Comparison of ENCODE assay signal across 10 cellular contexts in the genomic region with DNA sequence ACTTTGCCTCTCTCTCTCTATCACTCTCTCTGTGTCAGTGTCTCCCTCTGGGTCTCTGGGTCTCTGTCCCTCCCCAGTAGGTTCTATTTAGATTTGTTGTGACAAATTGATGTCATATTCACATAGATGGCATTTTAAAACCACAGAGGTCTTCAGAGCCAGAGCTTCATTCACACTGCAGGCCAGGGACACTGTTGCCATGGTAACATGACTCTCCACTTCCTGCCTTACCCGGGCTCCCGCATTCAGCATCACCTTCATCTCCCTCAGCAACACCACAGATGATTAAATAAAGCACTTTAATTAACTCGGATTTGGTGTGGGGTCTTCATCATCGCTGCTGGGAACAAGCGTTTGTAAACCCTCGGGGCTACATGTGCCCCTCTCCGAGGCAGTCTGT.
DNase-seq lines count a peak whose midpoint lies in the region; ATAC-seq and TF ChIP-seq lines count a peak whose summit lies in the region.
"Had no signal": no experiment of that assay in that cellular context is flagged by ENCODE, and none has a peak within 500 bp of the region (broad histone marks: within the 10 kb centered on the region; RNA-seq: fewer than 3 reads in every experiment).

No MANE protein-coding gene starts in this region.

- H3K36me3 Mint-ChIP-seq in activated CD4-positive, alpha-beta T cell treated with anti-CD3 and anti-CD28 coated beads, Interleukin-2, amount 10 ng/mL, durations not matched to agents 24 days and 14 days (ENCODE audit: low read depth) = no peaks in the 10 kb centered on the region
- H3K36me3 Mint-ChIP-seq in activated CD8-positive, alpha-beta T cell treated with anti-CD3 and anti-CD28 coated beads for 36 hours (ENCODE audit: low read depth) = no peaks in the 10 kb centered on the region
- H3K36me3 Mint-ChIP-seq in nephron progenitor cell (ENCODE audit: low read depth) = peaks cover 4% of the 10 kb centered on the region
- H3K36me3 Mint-ChIP-seq: CD4-positive, alpha-beta memory T cell; stimulated activated memory B cell treated with anti-CD40 and anti-IgM and Interleukin-4, amounts not matched to agents 10 μg/mL and 1 μg/mL and 100 μg/mL, for 72 hours had no signal

- TF ChIP-seq CTCF in activated CD8-positive, alpha-beta T cell treated with anti-CD3 and anti-CD28 coated beads for 36 hours (IDR thresholded peaks at IDR 0.05) = no peak
- no peak for TF ChIP-seq CTCF in nephron progenitor cell (IDR thresholded peaks at IDR 0.05)

- no peaks in the 10 kb centered on the region for H3K9me3 Mint-ChIP-seq in activated CD4-positive, alpha-beta T cell treated with anti-CD3 and anti-CD28 coated beads, Interleukin-2, amount 10 ng/mL, durations not matched to agents 24 days and 14 days
- no peaks in the 10 kb centered on the region for H3K9me3 Mint-ChIP-seq in activated CD8-positive, alpha-beta T cell treated with anti-CD3 and anti-CD28 coated beads for 36 hours
- H3K9me3 Mint-ChIP-seq in nephron progenitor cell = peaks cover 22% of the 10 kb centered on the region

- POLR2A ChIA-PET in activated CD8-positive, alpha-beta T cell treated with anti-CD3 and anti-CD28 coated beads for 36 hours (lab: Charles Lee) = interaction anchor here (0.7 kb wide), 1 partner anchor 389 kb away, joined by 4 read pairs; no protein-coding TSS in a partner anchor

- peaks cover 23% of the 10 kb centered on the region for H3K4me1 Mint-ChIP-seq in activated CD4-positive, alpha-beta T cell treated with anti-CD3 and anti-CD28 coated beads, Interleukin-2, amount 10 ng/mL, durations not matched to agents 24 days and 14 days
- peaks cover 9% of the 10 kb centered on the region for H3K4me1 Mint-ChIP-seq in activated CD8-positive, alpha-beta T cell treated with anti-CD3 and anti-CD28 coated beads for 36 hours (ENCODE audit: low read depth)
- H3K4me1 Mint-ChIP-seq in nephron progenitor cell = peaks cover 8% of the 10 kb centered on the region
- H3K4me1 Mint-ChIP-seq: stimulated activated memory B cell treated with anti-CD40 and anti-IgM and Interleukin-4, amounts not matched to agents 10 μg/mL and 1 μg/mL and 100 μg/mL, for 72 hours had no signal

- DNase-seq in activated CD4-positive, alpha-beta T cell treated with anti-CD3 and anti-CD28 coated beads, Interleukin-2, amount 10 ng/mL, durations not matched to agents 24 days and 14 days = peak; percentile 85
- DNase-seq in activated CD4-positive, alpha-beta T cell treated with anti-CD3 and anti-CD28 coated beads, Interleukin-2, amount 50 U/mL, for 1 hour = no peak
- DNase-seq in NCI-H1105 treated with DMSO at 0.1 percent for 48 hours (lab: John Stamatoyannopoulos, UW) (peak; percentile 57), nephron progenitor cell (peak; percentile 16), cerebellar nuclear complex (lab: John Stamatoyannopoulos, UW) (no peak), OCI-M2 (lab: John Stamatoyannopoulos, UW; ENCODE audit: unreplicated experiment) (no peak)
- peak; percentile 60 for DNase-seq in activated CD8-positive, alpha-beta T cell treated with anti-CD3 and anti-CD28 coated beads for 36 hours

- H3K27ac Mint-ChIP-seq in activated CD4-positive, alpha-beta T cell treated with anti-CD3 and anti-CD28 coated beads, Interleukin-2, amount 10 ng/mL, durations not matched to agents 24 days and 14 days = peak overlapping the region; percentile 63
- H3K27ac Mint-ChIP-seq in activated CD8-positive, alpha-beta T cell treated with anti-CD3 and anti-CD28 coated beads for 36 hours = peak overlapping the region; percentile 21
- no peak overlapping the region for H3K27ac Mint-ChIP-seq in nephron progenitor cell
- H3K27ac Mint-ChIP-seq: stimulated activated memory B cell treated with anti-CD40 and anti-IgM and Interleukin-4, amounts not matched to agents 10 μg/mL and 1 μg/mL and 100 μg/mL, for 72 hours had no signal

- peak overlapping the region; percentile 33 for H3K4me3 Mint-ChIP-seq in activated CD4-positive, alpha-beta T cell treated with anti-CD3 and anti-CD28 coated beads, Interleukin-2, amount 10 ng/mL, durations not matched to agents 24 days and 14 days
- H3K4me3 Mint-ChIP-seq in activated CD8-positive, alpha-beta T cell treated with anti-CD3 and anti-CD28 coated beads for 36 hours = no peak overlapping the region
- no peak overlapping the region for H3K4me3 Mint-ChIP-seq in nephron progenitor cell
- H3K4me3 Mint-ChIP-seq: CD4-positive, alpha-beta memory T cell; stimulated activated memory B cell treated with anti-CD40 and anti-IgM and Interleukin-4, amounts not matched to agents 10 μg/mL and 1 μg/mL and 100 μg/mL, for 72 hours had no signal

- ATAC-seq in activated CD8-positive, alpha-beta T cell treated with anti-CD3 and anti-CD28 coated beads for 36 hours = peak; percentile 93
- ATAC-seq in GM18519 (IDR thresholded peaks at IDR 0.05; ENCODE audit: low FRiP score, unreplicated experiment) = no peak

- intact Hi-C loops in activated CD4-positive, alpha-beta T cell treated with anti-CD3 and anti-CD28 coated beads, Interleukin-2, amount 10 ng/mL, durations not matched to agents 24 days and 14 days (cut with micrococcal nuclease) = no loop called here
- intact Hi-C loops in activated CD8-positive, alpha-beta T cell treated with anti-CD3 and anti-CD28 coated beads for 36 hours (cut with micrococcal nuclease) = no loop called here

- CTCF ChIA-PET in activated CD8-positive, alpha-beta T cell treated with anti-CD3 and anti-CD28 coated beads for 36 hours (lab: Charles Lee) = no interaction called here

- no peaks in the 10 kb centered on the region for H3K27me3 Mint-ChIP-seq in activated CD4-positive, alpha-beta T cell treated with anti-CD3 and anti-CD28 coated beads, Interleukin-2, amount 10 ng/mL, durations not matched to agents 24 days and 14 days
- H3K27me3 Mint-ChIP-seq in activated CD8-positive, alpha-beta T cell treated with anti-CD3 and anti-CD28 coated beads for 36 hours = no peaks in the 10 kb centered on the region
- peaks cover 16% of the 10 kb centered on the region for H3K27me3 Mint-ChIP-seq in nephron progenitor cell (ENCODE audit: low read depth, poor library complexity)

Comparison
In these comparisons a context has a peak if more than half of its experiments do, and no peak if none do; other contexts are left out.
1. DNase-seq: peak in activated CD4-positive, alpha-beta T cell treated with anti-CD3 and anti-CD28 coated beads, Interleukin-2, amount 10 ng/mL, durations not matched to agents 24 days and 14 days (single experiment), NCI-H1105 treated with DMSO at 0.1 percent for 48 hours (single experiment), activated CD8-positive, alpha-beta T cell treated with anti-CD3 and anti-CD28 coated beads for 36 hours (single experiment) and nephron progenitor cell (single experiment); none in activated CD4-positive, alpha-beta T cell treated with anti-CD3 and anti-CD28 coated beads, Interleukin-2, amount 50 U/mL, for 1 hour (single experiment), cerebellar nuclear complex (0 of 2) and OCI-M2 (single experiment).